1 cellular context compared by ENCODE assay signal in genomic region chr1:156251527-156251926, GRCh38.
TF ChIP-seq lines count a peak whose summit lies in the region.

No MANE protein-coding gene starts in this region.

TF ChIP-seq in SK-N-SH, 30 proteins besides CTCF, POLR2A, EP300 and RAD21 (continued from another document):
- TF ChIP-seq TEAD4 (IDR thresholded peaks at IDR 0.05; ENCODE audit: borderline replicate concordance, insufficient read depth) (no peak), JUND (IDR thresholded peaks at IDR 0.05) (no peak), REST (IDR thresholded peaks at IDR 0.05; ENCODE audit: low read depth, low read length) (no peak), ZBTB33 (IDR thresholded peaks at IDR 0.05; ENCODE audit: borderline replicate concordance, low read depth) (no peak), RCOR1 (IDR thresholded peaks at IDR 0.05; ENCODE audit: low read length) (peak; percentile 76), POLR2AphosphoS5 (IDR thresholded peaks at IDR 0.05; ENCODE audit: low read depth, low read length) (0 out of 2 replicates have a peak, but pooled peaks have one; percentile 14), SIN3A (IDR thresholded peaks at IDR 0.05; ENCODE audit: borderline replicate concordance, low read depth, low read length) (no peak), RXRA (IDR thresholded peaks at IDR 0.05; ENCODE audit: borderline replicate concordance, low read depth) (no peak), GATA2 (CRISPR knock-in tag; IDR thresholded peaks at IDR 0.05) (peak; percentile 98), FOSL2 (IDR thresholded peaks at IDR 0.05; ENCODE audit: borderline replicate concordance, low read depth) (no peak), EZH2phosphoT487 (IDR thresholded peaks at IDR 0.05; ENCODE audit: borderline replicate concordance, low read depth) (no peak), MEF2A (IDR thresholded peaks at IDR 0.05; ENCODE audit: borderline replicate concordance, low read depth) (no peak), USF2 (IDR thresholded peaks at IDR 0.05; ENCODE audit: borderline replicate concordance, low read depth, low read length) (no peak), IRF3 (IDR thresholded peaks at IDR 0.05; ENCODE audit: low read depth, low read length) (no peak), TCF12 (IDR thresholded peaks at IDR 0.05) (peak; percentile 71), NFIC (IDR thresholded peaks at IDR 0.05; ENCODE audit: borderline replicate concordance) (no peak), GABPA (IDR thresholded peaks at IDR 0.05; ENCODE audit: low read depth) (no peak), YY1 (IDR thresholded peaks at IDR 0.05; ENCODE audit: low read depth) (no peak), NRF1 (IDR thresholded peaks at IDR 0.05; ENCODE audit: low read depth, low read length) (no peak), FOXM1 (IDR thresholded peaks at IDR 0.05; ENCODE audit: low read depth) (no peak), ELF1 (IDR thresholded peaks at IDR 0.05) (no peak), FOXJ3 (CRISPR knock-in tag; IDR thresholded peaks at IDR 0.05) (0 out of 2 replicates have a peak, but pooled peaks have one; percentile 56)
- TF ChIP-seq, protein P1, sequence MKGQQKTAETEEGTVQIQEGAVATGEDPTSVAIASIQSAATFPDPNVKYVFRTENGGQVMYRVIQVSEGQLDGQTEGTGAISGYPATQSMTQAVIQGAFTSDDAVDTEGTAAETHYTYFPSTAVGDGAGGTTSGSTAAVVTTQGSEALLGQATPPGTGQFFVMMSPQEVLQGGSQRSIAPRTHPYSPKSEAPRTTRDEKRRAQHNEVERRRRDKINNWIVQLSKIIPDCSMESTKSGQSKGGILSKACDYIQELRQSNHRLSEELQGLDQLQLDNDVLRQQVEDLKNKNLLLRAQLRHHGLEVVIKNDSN (IDR thresholded peaks at IDR 0.05; ENCODE audit: borderline replicate concordance, low read depth) = no peak
- TF ChIP-seq, protein P2, sequence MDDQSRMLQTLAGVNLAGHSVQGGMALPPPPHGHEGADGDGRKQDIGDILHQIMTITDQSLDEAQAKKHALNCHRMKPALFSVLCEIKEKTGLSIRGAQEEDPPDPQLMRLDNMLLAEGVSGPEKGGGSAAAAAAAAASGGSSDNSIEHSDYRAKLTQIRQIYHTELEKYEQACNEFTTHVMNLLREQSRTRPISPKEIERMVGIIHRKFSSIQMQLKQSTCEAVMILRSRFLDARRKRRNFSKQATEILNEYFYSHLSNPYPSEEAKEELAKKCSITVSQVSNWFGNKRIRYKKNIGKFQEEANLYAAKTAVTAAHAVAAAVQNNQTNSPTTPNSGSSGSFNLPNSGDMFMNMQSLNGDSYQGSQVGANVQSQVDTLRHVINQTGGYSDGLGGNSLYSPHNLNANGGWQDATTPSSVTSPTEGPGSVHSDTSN (IDR thresholded peaks at IDR 0.05) = peak; percentile 3; the same call in 1 of the 2 replicates
- TF ChIP-seq, protein P3, sequence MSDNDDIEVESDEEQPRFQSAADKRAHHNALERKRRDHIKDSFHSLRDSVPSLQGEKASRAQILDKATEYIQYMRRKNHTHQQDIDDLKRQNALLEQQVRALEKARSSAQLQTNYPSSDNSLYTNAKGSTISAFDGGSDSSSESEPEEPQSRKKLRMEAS (IDR thresholded peaks at IDR 0.05; ENCODE audit: low read depth) = no peak
